Comparison of ENCODE assay signal across 8 cellular contexts in the genomic region with DNA sequence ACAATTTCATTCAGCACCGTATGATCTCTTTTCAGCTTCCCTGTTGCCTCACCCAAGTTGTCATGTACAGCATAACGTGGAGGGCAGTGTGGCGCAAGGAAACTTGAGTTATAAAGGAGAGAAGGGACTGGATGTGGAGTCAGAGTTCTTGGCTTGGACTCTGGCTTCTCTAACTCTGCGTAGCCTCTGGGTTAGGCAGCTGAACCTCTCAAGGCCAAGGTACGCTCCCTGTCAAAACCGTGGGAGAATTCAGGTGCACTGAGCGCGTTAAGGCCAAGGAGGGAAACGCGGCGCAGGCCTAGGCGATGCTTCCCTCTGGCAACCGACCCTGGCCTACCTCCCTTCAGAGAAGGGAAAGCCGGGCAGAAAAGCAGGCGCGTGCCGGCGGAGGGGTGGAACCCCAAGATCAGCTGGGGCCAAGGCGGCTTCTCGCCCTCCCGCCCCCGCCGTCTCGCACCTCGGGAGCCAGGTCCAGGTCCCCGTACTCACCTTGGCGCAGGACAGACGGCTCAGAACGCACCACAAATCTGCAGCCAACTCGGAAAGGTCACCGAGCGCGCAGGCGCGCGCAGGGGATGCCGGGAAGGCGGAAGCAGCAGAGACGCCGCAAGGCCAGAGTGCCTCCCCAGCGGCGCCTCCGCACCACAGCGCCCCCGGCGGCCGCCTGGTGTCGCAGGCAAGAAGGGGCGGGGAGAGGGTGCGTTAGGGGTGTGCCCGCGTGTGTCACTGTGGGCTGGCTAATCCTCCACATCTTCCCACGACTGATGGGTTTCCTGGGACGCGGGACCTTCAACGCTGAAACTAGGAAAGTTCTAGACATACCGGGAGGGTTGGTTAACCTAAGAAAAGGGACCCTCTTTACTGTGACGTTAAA. TPM values are rescaled to one million over a fixed set of nuclear protein-coding genes. Genes with fewer than 3 reads are reported as not detected.
A peak's percentile ranks its signal among the peaks of the same experiment; 100 is the strongest.
DNase-seq lines count a peak whose midpoint lies in the region; ATAC-seq lines count a peak whose summit lies in the region.

No MANE protein-coding gene starts in this region.

- H3K27me3 Mint-ChIP-seq in activated CD4-positive, alpha-beta T cell treated with anti-CD3 and anti-CD28 coated beads for 36 hours: peaks cover 6% of the 10 kb centered on the region

- intact Hi-C loops in activated CD4-positive, alpha-beta T cell treated with anti-CD3 and anti-CD28 coated beads for 36 hours (cut with DNase I, micrococcal nuclease): loop anchor here in 1 of 2 experiments (1.0 to 2.0 kb wide), 10 partner anchors 20 to 587 kb away; a partner anchor contains a TSS

- H3K4me1 ChIP-seq in BLaER1: peaks cover 18% of the 10 kb centered on the region

- peak overlapping the region; percentile 86 for H3K27ac ChIP-seq in BLaER1
- peak overlapping the region; percentile 55 for H3K27ac ChIP-seq in cingulate gyrus (ENCODE audit: low read depth, low read length)
- H3K27ac ChIP-seq in layer of hippocampus (ENCODE audit: low read depth, low read length): peak overlapping the region; percentile 65

- H3K27me3 ChIP-seq in BLaER1: no peaks in the 10 kb centered on the region
- H3K27me3 ChIP-seq in layer of hippocampus (ENCODE audit: control insufficient read depth, insufficient read depth, low read length): no peaks in the 10 kb centered on the region

- H3K27ac Mint-ChIP-seq in activated CD4-positive, alpha-beta T cell treated with anti-CD3 and anti-CD28 coated beads for 36 hours: peak overlapping the region; percentile 80

- H3K4me2 ChIP-seq in BLaER1: peak overlapping the region; percentile 97

- H4K20me1 ChIP-seq in BLaER1: peaks cover 50% of the 10 kb centered on the region

- peak; percentile 94 for ATAC-seq in HG03439 (IDR thresholded peaks at IDR 0.05; ENCODE audit: unreplicated experiment)
- peak; percentile 99 for ATAC-seq in activated CD4-positive, alpha-beta T cell treated with anti-CD3 and anti-CD28 coated beads for 36 hours

- H3K9me3 Mint-ChIP-seq in activated CD4-positive, alpha-beta T cell treated with anti-CD3 and anti-CD28 coated beads for 36 hours (ENCODE audit: low read depth): no peaks in the 10 kb centered on the region

- peak overlapping the region; percentile 94 for H3K9ac ChIP-seq in BLaER1

- peaks cover 12% of the 10 kb centered on the region for H3K4me1 Mint-ChIP-seq in activated CD4-positive, alpha-beta T cell treated with anti-CD3 and anti-CD28 coated beads for 36 hours

- peak; percentile 95 for DNase-seq in GM19238 (ENCODE audit: insufficient read length, low spot score)
- peak; percentile 74 for DNase-seq in NCI-H510A (lab: John Stamatoyannopoulos, UW)
- peak; percentile 97 for DNase-seq in activated CD4-positive, alpha-beta T cell treated with anti-CD3 and anti-CD28 coated beads for 36 hours
- DNase-seq in stimulated activated CD4-positive, alpha-beta T cell treated with anti-CD3 and anti-CD28 coated beads, Interleukin-1b, Interleukin-23, amount 100 ng/mL, for 24 hours (ENCODE audit: low read depth in 4 of 4, low spot score in 1 of 4): peak; percentile 79 to 89 (median 85)

- H3K4me3 ChIP-seq in BLaER1: peak overlapping the region; percentile 86

- H3K36me3 ChIP-seq in BLaER1: peaks cover 33% of the 10 kb centered on the region

- no peaks in the 10 kb centered on the region for H3K9me3 ChIP-seq in BLaER1

- POLR2A ChIA-PET in activated CD4-positive, alpha-beta T cell treated with anti-CD3 and anti-CD28 coated beads for 36 hours (lab: Charles Lee): no interaction called here

- CTCF ChIA-PET in activated CD4-positive, alpha-beta T cell treated with anti-CD3 and anti-CD28 coated beads for 36 hours (lab: Charles Lee): interaction anchor here (0.6 to 1.7 kb wide), 11 partner anchors 9 to 156 kb away, joined by 3 to 8 read pairs (median 3); no protein-coding TSS in a partner anchor

- H3K4me3 Mint-ChIP-seq in activated CD4-positive, alpha-beta T cell treated with anti-CD3 and anti-CD28 coated beads for 36 hours: peak overlapping the region; percentile 85

- H3K36me3 Mint-ChIP-seq in activated CD4-positive, alpha-beta T cell treated with anti-CD3 and anti-CD28 coated beads for 36 hours (ENCODE audit: low read depth): peaks cover 4% of the 10 kb centered on the region

RNA-seq across cellular contexts. Expression of a gene that starts 7.0 kb away (rescaled TPM):
- under 1 TPM; 0.42 to 0.62 TPM for total RNA-seq in activated CD4-positive, alpha-beta T cell treated with anti-CD3 and anti-CD28 coated beads for 36 hours

RNA-seq across cellular contexts. Expression of a gene that starts 21.1 kb away (rescaled TPM):
- not detected for total RNA-seq in activated CD4-positive, alpha-beta T cell treated with anti-CD3 and anti-CD28 coated beads for 36 hours

Comparison
In these comparisons a context has a peak if more than half of its experiments do, and no peak if none do; other contexts are left out.
1. Peak in every context shown above with its lines: DNase-seq, ATAC-seq, H3K4me3 ChIP-seq and H3K27ac ChIP-seq.